8 cellular contexts compared by ENCODE assay signal in the genomic region with DNA sequence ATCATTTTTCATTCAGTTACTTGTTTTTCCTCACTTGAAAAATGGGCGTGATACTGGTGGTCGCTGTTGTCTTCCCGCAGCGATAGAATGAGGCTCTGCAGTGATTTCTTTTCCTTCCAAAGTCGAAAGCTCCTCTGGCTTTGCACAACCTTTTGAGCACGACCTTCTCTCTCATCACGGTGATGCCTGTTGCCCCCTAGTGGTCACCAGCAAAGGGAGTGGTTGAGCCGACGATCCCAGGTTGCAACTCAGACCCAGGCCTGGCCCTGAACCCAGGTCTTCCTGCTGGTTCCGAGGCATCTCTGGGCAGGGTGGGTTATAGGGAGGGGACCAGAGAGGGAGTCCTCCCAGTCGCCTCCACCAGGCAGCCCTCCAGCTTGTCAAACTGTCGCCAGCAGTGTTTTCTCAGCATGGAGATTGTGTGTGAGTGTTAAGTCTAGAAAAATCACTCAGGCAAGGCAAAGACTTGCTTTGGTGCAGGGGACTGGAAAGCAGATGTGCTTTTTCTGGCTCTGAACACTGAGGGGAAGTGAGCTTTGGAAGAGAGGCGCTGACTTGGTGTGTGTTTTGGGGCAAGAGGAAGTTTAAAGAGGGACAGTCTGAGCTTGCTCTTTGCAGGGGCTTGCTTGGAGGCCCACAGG.
DNase-seq lines count a peak whose midpoint lies in the region; ATAC-seq, FAIRE-seq and TF ChIP-seq lines count a peak whose summit lies in the region.

No MANE protein-coding gene starts in this region.

- TF ChIP-seq CTCF in astrocyte (IDR thresholded peaks at IDR 0.05; ENCODE audit: insufficient read depth, low read depth, low read length) = peak; percentile 83
- TF ChIP-seq CTCF in gastrocnemius medialis (IDR thresholded peaks at IDR 0.05 in 4 of 5, conservative IDR thresholded peaks at IDR 0.05 in 1 of 5) = peak; percentile 67 to 88 (median 77)

- no peak overlapping the region for H3K27ac ChIP-seq in astrocyte (ENCODE audit: low read depth, low read length)
- H3K27ac ChIP-seq in gastrocnemius medialis = no peak overlapping the region

- FAIRE-seq in astrocyte (lab: Jason Lieb, UNC) = peak; percentile 55

- peak overlapping the region; percentile 86 for H3K4me2 ChIP-seq in astrocyte (ENCODE audit: low read length)

- H3K36me3 Mint-ChIP-seq in T-helper 17 cell (ENCODE audit: low read depth) (peaks cover 2% of the 10 kb centered on the region), astrocyte (ENCODE audit: low read depth, unreplicated experiment) (no peaks in the 10 kb centered on the region)

- H3K79me2 ChIP-seq in astrocyte (ENCODE audit: insufficient read depth, low read length) = no peaks in the 10 kb centered on the region

- intact Hi-C loops in gastrocnemius medialis (cut with DNase I; ENCODE audit: low total_unique reads) = loop anchor here (1.0 to 2.0 kb wide), 2 partner anchors 276 to 350 kb away; no protein-coding TSS in a partner anchor

- no peaks in the 10 kb centered on the region for H3K27me3 ChIP-seq in MG63
- peaks cover 17% of the 10 kb centered on the region for H3K27me3 ChIP-seq in astrocyte (ENCODE audit: insufficient read depth, low read length)
- no peaks in the 10 kb centered on the region for H3K27me3 ChIP-seq in gastrocnemius medialis

- no peaks in the 10 kb centered on the region for H4K20me1 ChIP-seq in astrocyte (ENCODE audit: insufficient read depth, low read length)

- H3K4me3 ChIP-seq in MG63 (no peak overlapping the region), astrocyte (ENCODE audit: insufficient read depth, low read depth, low read length) (peak overlapping the region; percentile 56), gastrocnemius medialis (peak overlapping the region; percentile 35 to 54 (median 42))

- no peaks in the 10 kb centered on the region for H3K9me3 ChIP-seq in MG63
- H3K9me3 ChIP-seq in T-helper 17 cell (ENCODE audit: control insufficient read depth, low read length, poor library complexity, severe bottlenecking) = no peaks in the 10 kb centered on the region
- H3K9me3 ChIP-seq in astrocyte (ENCODE audit: insufficient read depth, low read depth, low read length) = no peaks in the 10 kb centered on the region
- H3K9me3 ChIP-seq in gastrocnemius medialis = no peaks in the 10 kb centered on the region

- peak overlapping the region; percentile 40 for H3K9ac ChIP-seq in astrocyte (ENCODE audit: low read length)

- peaks cover 2% of the 10 kb centered on the region for H3K9me3 Mint-ChIP-seq in astrocyte (ENCODE audit: unreplicated experiment)

- H3K4me3 Mint-ChIP-seq in T-helper 17 cell (no peak overlapping the region), astrocyte (ENCODE audit: unreplicated experiment) (peak overlapping the region; percentile 74)

- no peak overlapping the region for H3K27ac Mint-ChIP-seq in T-helper 17 cell
- no peak overlapping the region for H3K27ac Mint-ChIP-seq in astrocyte (ENCODE audit: unreplicated experiment)

- ATAC-seq in T-helper 17 cell = no peak
- peak; percentile 77 to 92 for ATAC-seq in gastrocnemius medialis
- no peak for ATAC-seq in HG02610 (IDR thresholded peaks at IDR 0.05; ENCODE audit: unreplicated experiment)
- ATAC-seq in HG03520 (IDR thresholded peaks at IDR 0.05; ENCODE audit: unreplicated experiment) = no peak

- in situ Hi-C loops in gastrocnemius medialis (cut with MboI; ENCODE audit: low sequenced_read_pairs in 4 of 4) = loop anchor here in 3 of 4 donors (10.0 to 25.0 kb wide), 2 partner anchors 346 to 567 kb away; no protein-coding TSS in a partner anchor

- no peak for TF ChIP-seq POLR2A in gastrocnemius medialis (IDR thresholded peaks at IDR 0.05)

- H3K4me1 ChIP-seq in astrocyte (ENCODE audit: insufficient read depth, low read length) (peaks cover 6% of the 10 kb centered on the region), gastrocnemius medialis (peaks cover 0 to 5% of the 10 kb centered on the region in 2 donors)

- no peaks in the 10 kb centered on the region for H3K36me3 ChIP-seq in MG63
- no peaks in the 10 kb centered on the region for H3K36me3 ChIP-seq in astrocyte (ENCODE audit: insufficient read depth, low read length)
- H3K36me3 ChIP-seq in gastrocnemius medialis = no peaks in the 10 kb centered on the region

- H3K4me1 Mint-ChIP-seq in T-helper 17 cell = no peaks in the 10 kb centered on the region
- H3K4me1 Mint-ChIP-seq in astrocyte (ENCODE audit: low read depth, unreplicated experiment) = peaks cover 2% of the 10 kb centered on the region

- peak overlapping the region; percentile 66 for H2AFZ ChIP-seq in astrocyte (ENCODE audit: low read depth, low read length)

- peaks cover 50% of the 10 kb centered on the region for H3K27me3 Mint-ChIP-seq in T-helper 17 cell
- H3K27me3 Mint-ChIP-seq in astrocyte (ENCODE audit: low read depth, unreplicated experiment) = peaks cover 56% of the 10 kb centered on the region

- peak; percentile 91 for DNase-seq in GM03348 (ENCODE audit: low spot score)
- peak; percentile 50 for DNase-seq in MG63
- peak in 2 of 3 donors; percentile 13 to 32 for DNase-seq in T-helper 17 cell
- peak; percentile 38 for DNase-seq in astrocyte (ENCODE audit: low read depth)
- peak in 37 of 51 donors; percentile 5 to 66 (median 29) for DNase-seq in hypothalamus (lab: John Stamatoyannopoulos, UW)
- peak; percentile 47 to 48 for DNase-seq in gastrocnemius medialis

Comparison
In these comparisons a context has a peak if more than half of its experiments do, and no peak if none do; other contexts are left out.
1. DNase-seq: peak in every context shown above with its lines; median percentile 91 in GM03348; 50 in MG63; 48 in gastrocnemius medialis; 38 in astrocyte; 29 in hypothalamus; 22 in T-helper 17 cell.
2. ATAC-seq: peak in gastrocnemius medialis (2 of 2); none in T-helper 17 cell (single experiment), HG02610 (single experiment) and HG03520 (single experiment).